Comparison of ENCODE assay signal across 27 cellular contexts in the genomic region with DNA sequence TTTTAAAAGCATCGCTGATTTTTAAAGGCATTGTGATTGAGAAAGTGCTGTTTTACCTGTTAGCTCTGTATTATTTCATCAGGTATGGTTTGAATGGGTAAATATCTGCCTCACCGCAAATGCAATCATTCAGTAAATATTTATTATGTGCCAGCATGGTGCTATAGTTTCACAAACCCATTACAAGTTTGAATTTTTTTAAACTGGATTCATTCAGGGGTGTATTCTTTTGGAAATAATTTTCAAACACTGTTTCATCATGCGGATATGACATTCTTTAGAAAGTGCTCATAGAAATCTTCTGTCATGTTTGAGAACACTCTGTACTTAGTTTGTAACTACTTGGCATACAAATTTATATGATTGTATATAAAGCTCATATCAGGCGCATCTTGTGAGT. TPM values are rescaled to one million over a fixed set of nuclear protein-coding genes. Genes with fewer than 3 reads are reported as not detected.
DNase-seq lines count a peak whose midpoint lies in the region; ATAC-seq, FAIRE-seq and TF ChIP-seq lines count a peak whose summit lies in the region.
"Had no signal": no experiment of that assay in that cellular context is flagged by ENCODE, and none has a peak within 500 bp of the region (broad histone marks: within the 10 kb centered on the region; RNA-seq: fewer than 3 reads in every experiment).

No MANE protein-coding gene starts in this region.

- H3K9me3 ChIP-seq in A549 (no peaks in the 10 kb centered on the region), prostate gland (no peaks in the 10 kb centered on the region)
- H3K9me3 ChIP-seq: adrenal gland, lower lobe of right lung, upper lobe of right lung had no signal

- POLR2A ChIA-PET in A549 (lab: Yijun Ruan, JAX) = no interaction called here

- TF ChIP-seq RAD21 in A549 (conservative IDR thresholded peaks at IDR 0.05 in 1 of 2, IDR thresholded peaks at IDR 0.05 in 1 of 2) = no peak

- no peak overlapping the region for H3K4me3 Mint-ChIP-seq in immature natural killer cell
- H3K4me3 Mint-ChIP-seq: activated CD8-positive, alpha-beta T cell treated with anti-CD3 and anti-CD28 coated beads for 36 hours; CD14-positive monocyte; stimulated activated naive CD8-positive, alpha-beta T cell treated with anti-CD3 and anti-CD28 coated beads, Interleukin-15, Interleukin-2, amounts not matched to agents 100 ng/mL and 50 ng/mL, for 24 hours had no signal

- no peak for DNase-seq in A549 (ENCODE audit: low read depth in 1 of 2, low spot score in 1 of 2)
- peak; percentile 30 for DNase-seq in NCI-H460 (ENCODE audit: extremely low read depth, low read depth)
- DNase-seq in fibroblast of gingiva (ENCODE audit: low read depth) = peak; percentile 2
- DNase-seq in prostate gland (ENCODE audit: low spot score) = no peak
- no peak for DNase-seq in AG08395 (ENCODE audit: low spot score)
- DNase-seq in stimulated activated naive CD8-positive, alpha-beta T cell treated with anti-CD3 and anti-CD28 coated beads, Interleukin-15, Interleukin-2, amounts not matched to agents 100 U/mL and 50 U/mL, for 24 hours = no peak
- DNase-seq in immature natural killer cell = no peak
- DNase-seq: activated CD8-positive, alpha-beta T cell treated with anti-CD3 and anti-CD28 coated beads for 36 hours; activated T-cell treated with anti-CD3 and anti-CD28 coated beads, Interleukin-2, amount 50 U/mL, for 1 hour; adrenal gland; GDM1; KBM-7; lower lobe of right lung; MV-4-11; NCI-H774; SHP77; stimulated activated CD4-positive, alpha-beta T cell treated with anti-CD3 and anti-CD28 coated beads, Interleukin-4, amount 100 ng/mL, for 1 hour; SW 1271; upper lobe of right lung had no signal

- no peaks in the 10 kb centered on the region for H3K36me3 Mint-ChIP-seq in immature natural killer cell
- H3K36me3 Mint-ChIP-seq: CD14-positive monocyte had no signal

- no peaks in the 10 kb centered on the region for H3K27me3 Mint-ChIP-seq in immature natural killer cell (ENCODE audit: low read depth in 3 of 3)
- H3K27me3 Mint-ChIP-seq: progenitor cell of endocrine pancreas had no signal

- H3K4me1 ChIP-seq in A549 (peaks cover 53% of the 10 kb centered on the region), prostate gland (replicated peaks) (peaks cover 4% of the 10 kb centered on the region)

- TF ChIP-seq EP300 in A549 (IDR thresholded peaks at IDR 0.05) = no peak

- no peaks in the 10 kb centered on the region for H3K27me3 ChIP-seq in prostate gland (replicated peaks; ENCODE audit: insufficient read depth)
- H3K27me3 ChIP-seq: adrenal gland, upper lobe of right lung had no signal

- H3K9me3 Mint-ChIP-seq in immature natural killer cell = peaks cover 0 to 7% (median 1%) of the 10 kb centered on the region in 6 donors
- H3K9me3 Mint-ChIP-seq: activated CD8-positive, alpha-beta T cell treated with anti-CD3 and anti-CD28 coated beads for 36 hours; stimulated activated naive CD8-positive, alpha-beta T cell treated with anti-CD3 and anti-CD28 coated beads, Interleukin-15, Interleukin-2, amounts not matched to agents 100 ng/mL and 50 ng/mL, for 24 hours had no signal

- peak overlapping the region; percentile 56 to 72; a peak in 4 of 6 replicates for H3K27ac ChIP-seq in A549
- H3K27ac ChIP-seq in prostate gland = peak overlapping the region; percentile 50 to 57
- H3K27ac ChIP-seq: lower lobe of right lung, upper lobe of right lung had no signal

- TF ChIP-seq POLR2A in A549 (IDR thresholded peaks at IDR 0.05; ENCODE audit: low read length) (no peak), prostate gland (IDR thresholded peaks at IDR 0.05) (no peak)

- H3K27ac Mint-ChIP-seq in immature natural killer cell = no peak overlapping the region
- H3K27ac Mint-ChIP-seq: activated CD8-positive, alpha-beta T cell treated with anti-CD3 and anti-CD28 coated beads for 36 hours; CD14-positive monocyte; progenitor cell of endocrine pancreas; stimulated activated naive CD8-positive, alpha-beta T cell treated with anti-CD3 and anti-CD28 coated beads, Interleukin-15, Interleukin-2, amounts not matched to agents 100 ng/mL and 50 ng/mL, for 24 hours had no signal

- CTCF ChIA-PET in A549 (lab: Yijun Ruan, JAX) = interaction anchor here (0.6 to 1.2 kb wide), 2 partner anchors 40 to 295 kb away, joined by 3 to 4 read pairs; no protein-coding TSS in a partner anchor

- intact Hi-C loops in prostate gland (cut with DNase I) = no loop called here

- WGBS in A549 (ENCODE audit: missing lambda C conversion rate) = 40% methylated on average over 4 of the region's 4 CpGs
- 37% methylated on average over 4 of the region's 4 CpGs for WGBS in prostate gland

- TF ChIP-seq CTCF in A549 (IDR thresholded peaks at IDR 0.05) = no peak
- no peak for TF ChIP-seq CTCF in prostate gland (IDR thresholded peaks at IDR 0.05)

- H3K4me3 ChIP-seq in A549 = no peak overlapping the region
- no peak overlapping the region for H3K4me3 ChIP-seq in prostate gland
- H3K4me3 ChIP-seq: adrenal gland, coronary artery, lower lobe of right lung, upper lobe of right lung had no signal

- ATAC-seq in A549 = no peak; a peak in 1 of 6 replicates
- ATAC-seq in SK-N-SH treated with all-trans-retinoic acid at 6 μM for 48 hours = no peak
- no peak for ATAC-seq in stimulated activated naive CD8-positive, alpha-beta T cell treated with anti-CD3 and anti-CD28 coated beads, Interleukin-15, Interleukin-2, amounts not matched to agents 100 U/mL and 50 U/mL, for 24 hours
- ATAC-seq: activated CD8-positive, alpha-beta T cell treated with anti-CD3 and anti-CD28 coated beads for 36 hours; upper lobe of right lung had no signal

- FAIRE-seq in A549 (lab: Jason Lieb, UNC) = no peak
- FAIRE-seq: D721Med, endometrium had no signal

- H3K36me3 ChIP-seq in prostate gland = no peaks in the 10 kb centered on the region
- H3K36me3 ChIP-seq: adrenal gland, lower lobe of right lung, upper lobe of right lung had no signal

- no peaks in the 10 kb centered on the region for H3K4me1 Mint-ChIP-seq in immature natural killer cell

- H3K4me2 ChIP-seq in A549 = peak overlapping the region; percentile 57

TF ChIP-seq in A549, 52 proteins besides CTCF, POLR2A, EP300 and RAD21:
- no peak for TF ChIP-seq SMC3 (IDR thresholded peaks at IDR 0.05)
- peak in 1 of 2 experiments; percentile 39; a peak in 1 of 4 replicates for TF ChIP-seq CEBPB (IDR thresholded peaks at IDR 0.05)

TF ChIP-seq in SK-N-SH treated with all-trans-retinoic acid at 6 μM for 48 hours, 23 proteins besides CTCF, POLR2A, EP300 and RAD21 (continues in another document):
- TF ChIP-seq OSR1 (CRISPR knock-in tag; IDR thresholded peaks at IDR 0.05) (no peak), ZNF70 (CRISPR knock-in tag; IDR thresholded peaks at IDR 0.05) (no peak), CSDC2 (CRISPR knock-in tag; IDR thresholded peaks at IDR 0.05) (no peak), ZFP30 (CRISPR knock-in tag; IDR thresholded peaks at IDR 0.05) (no peak), ESRRG (CRISPR knock-in tag; IDR thresholded peaks at IDR 0.05) (no peak), TCF4 (CRISPR knock-in tag; IDR thresholded peaks at IDR 0.05; ENCODE audit: borderline replicate concordance) (no peak), GLIS3 (CRISPR knock-in tag; IDR thresholded peaks at IDR 0.05) (no peak), RARB (CRISPR knock-in tag; IDR thresholded peaks at IDR 0.05) (no peak)
- TF ChIP-seq, protein P1, sequence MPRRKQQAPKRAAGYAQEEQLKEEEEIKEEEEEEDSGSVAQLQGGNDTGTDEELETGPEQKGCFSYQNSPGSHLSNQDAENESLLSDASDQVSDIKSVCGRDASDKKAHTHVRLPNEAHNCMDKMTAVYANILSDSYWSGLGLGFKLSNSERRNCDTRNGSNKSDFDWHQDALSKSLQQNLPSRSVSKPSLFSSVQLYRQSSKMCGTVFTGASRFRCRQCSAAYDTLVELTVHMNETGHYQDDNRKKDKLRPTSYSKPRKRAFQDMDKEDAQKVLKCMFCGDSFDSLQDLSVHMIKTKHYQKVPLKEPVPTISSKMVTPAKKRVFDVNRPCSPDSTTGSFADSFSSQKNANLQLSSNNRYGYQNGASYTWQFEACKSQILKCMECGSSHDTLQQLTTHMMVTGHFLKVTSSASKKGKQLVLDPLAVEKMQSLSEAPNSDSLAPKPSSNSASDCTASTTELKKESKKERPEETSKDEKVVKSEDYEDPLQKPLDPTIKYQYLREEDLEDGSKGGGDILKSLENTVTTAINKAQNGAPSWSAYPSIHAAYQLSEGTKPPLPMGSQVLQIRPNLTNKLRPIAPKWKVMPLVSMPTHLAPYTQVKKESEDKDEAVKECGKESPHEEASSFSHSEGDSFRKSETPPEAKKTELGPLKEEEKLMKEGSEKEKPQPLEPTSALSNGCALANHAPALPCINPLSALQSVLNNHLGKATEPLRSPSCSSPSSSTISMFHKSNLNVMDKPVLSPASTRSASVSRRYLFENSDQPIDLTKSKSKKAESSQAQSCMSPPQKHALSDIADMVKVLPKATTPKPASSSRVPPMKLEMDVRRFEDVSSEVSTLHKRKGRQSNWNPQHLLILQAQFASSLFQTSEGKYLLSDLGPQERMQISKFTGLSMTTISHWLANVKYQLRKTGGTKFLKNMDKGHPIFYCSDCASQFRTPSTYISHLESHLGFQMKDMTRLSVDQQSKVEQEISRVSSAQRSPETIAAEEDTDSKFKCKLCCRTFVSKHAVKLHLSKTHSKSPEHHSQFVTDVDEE (CRISPR knock-in tag; IDR thresholded peaks at IDR 0.05) = no peak
- TF ChIP-seq, protein P2, sequence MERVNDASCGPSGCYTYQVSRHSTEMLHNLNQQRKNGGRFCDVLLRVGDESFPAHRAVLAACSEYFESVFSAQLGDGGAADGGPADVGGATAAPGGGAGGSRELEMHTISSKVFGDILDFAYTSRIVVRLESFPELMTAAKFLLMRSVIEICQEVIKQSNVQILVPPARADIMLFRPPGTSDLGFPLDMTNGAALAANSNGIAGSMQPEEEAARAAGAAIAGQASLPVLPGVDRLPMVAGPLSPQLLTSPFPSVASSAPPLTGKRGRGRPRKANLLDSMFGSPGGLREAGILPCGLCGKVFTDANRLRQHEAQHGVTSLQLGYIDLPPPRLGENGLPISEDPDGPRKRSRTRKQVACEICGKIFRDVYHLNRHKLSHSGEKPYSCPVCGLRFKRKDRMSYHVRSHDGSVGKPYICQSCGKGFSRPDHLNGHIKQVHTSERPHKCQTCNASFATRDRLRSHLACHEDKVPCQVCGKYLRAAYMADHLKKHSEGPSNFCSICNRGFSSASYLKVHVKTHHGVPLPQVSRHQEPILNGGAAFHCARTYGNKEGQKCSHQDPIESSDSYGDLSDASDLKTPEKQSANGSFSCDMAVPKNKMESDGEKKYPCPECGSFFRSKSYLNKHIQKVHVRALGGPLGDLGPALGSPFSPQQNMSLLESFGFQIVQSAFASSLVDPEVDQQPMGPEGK (CRISPR knock-in tag; IDR thresholded peaks at IDR 0.05; ENCODE audit: borderline replicate concordance) = no peak

RNA-seq across cellular contexts. Expression of a gene that starts 37.2 kb away (rescaled TPM):
- polyA plus RNA-seq in A549 (2011; rRNA removed) (88.9 and 96.6 TPM in 2 replicates), A549 (2017; fragmentation: RNase III; extraction: RNeasy Plus Mini Kit Qiagen cat#74134 plus additional on column Dnase treatment) (51.6 to 53.9 TPM (median 52.9 TPM) in 3 replicates), immature natural killer cell (not detected)
- 23.0 and 23.6 TPM in 2 replicates for polyA plus RNA-seq in A549 (2012; cell fraction: cytosol; rRNA removed)
- polyA plus RNA-seq in A549 (2012; cell fraction: nucleus; rRNA removed) = 111 and 136 TPM in 2 replicates
- polyA minus RNA-seq in A549 (2011; rRNA and poly(A)+ RNA removed) = 103 and 125 TPM in 2 replicates
- 295 and 308 TPM in 2 replicates for total RNA-seq in NCI-H460 (2014; rRNA removed; shearing (Covaris generic))
- 271 and 379 TPM in 2 replicates for polyA plus RNA-seq in NCI-H460 (2014; cell fraction: nucleus; rRNA removed)
- total RNA-seq in prostate gland = 100 to 1,000 TPM in 1 of 2 donors, 10 to 100 TPM in 1; 62.8 to 102 TPM
- total RNA-seq: activated CD8-positive, alpha-beta T cell treated with anti-CD3 and anti-CD28 coated beads for 36 hours; OCI-LY7 had no signal

Comparison
In these comparisons a context has a peak if more than half of its experiments do, and no peak if none do; other contexts are left out.
1. DNase-seq: peak in NCI-H460 (single experiment) and fibroblast of gingiva (single experiment); none in A549 (0 of 2), prostate gland (single experiment), AG08395 (single experiment), stimulated activated naive CD8-positive, alpha-beta T cell treated with anti-CD3 and anti-CD28 coated beads, Interleukin-15, Interleukin-2, amounts not matched to agents 100 U/mL and 50 U/mL, for 24 hours (single experiment) and immature natural killer cell (0 of 3).